Comparison of ENCODE assay signal across 1 cellular context in the genomic region with DNA sequence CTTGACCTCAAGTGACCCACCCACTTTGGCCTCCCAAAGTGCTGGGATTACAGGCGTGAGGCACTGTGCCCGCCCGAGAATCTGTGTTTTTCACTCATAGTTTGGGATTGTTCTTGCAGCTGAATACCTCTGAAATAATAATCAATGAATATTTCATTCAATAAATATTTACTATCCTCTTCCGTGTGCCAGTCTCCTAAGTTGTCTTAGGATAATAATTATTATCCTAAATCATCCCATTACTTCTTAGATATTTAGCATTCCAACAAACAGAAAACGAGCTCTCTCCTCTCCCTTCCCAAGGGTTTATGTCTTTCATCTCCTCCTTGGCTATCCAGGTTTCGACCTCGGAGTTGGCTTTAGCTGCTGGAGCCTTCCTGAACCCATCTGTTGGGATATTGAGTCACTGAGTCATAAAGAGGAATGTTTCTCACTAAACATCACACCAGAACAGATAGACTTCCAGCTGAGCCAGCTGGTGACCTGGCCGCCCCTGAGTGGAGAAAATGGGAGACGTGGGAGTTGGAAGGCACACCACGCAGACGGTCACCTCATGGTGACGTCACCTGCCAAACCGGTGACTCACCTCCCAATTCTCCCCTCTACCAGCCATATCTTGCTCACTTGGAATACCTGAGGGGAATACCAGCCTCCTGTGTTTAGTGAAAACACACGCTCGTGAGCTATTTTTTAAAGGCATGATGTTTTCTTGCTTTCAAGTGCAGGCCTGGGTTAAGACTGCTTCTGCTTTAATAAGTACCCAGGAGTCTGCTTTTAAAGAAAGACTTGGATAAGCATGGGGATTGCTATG.
A peak's percentile ranks its signal among the peaks of the same experiment; 100 is the strongest.
TF ChIP-seq lines count a peak whose summit lies in the region.

No MANE protein-coding gene starts in this region.

TF ChIP-seq in K562, 482 proteins besides CTCF, POLR2A, EP300 and RAD21 (continued from another document and continues in another):
- TF ChIP-seq, protein P1, sequence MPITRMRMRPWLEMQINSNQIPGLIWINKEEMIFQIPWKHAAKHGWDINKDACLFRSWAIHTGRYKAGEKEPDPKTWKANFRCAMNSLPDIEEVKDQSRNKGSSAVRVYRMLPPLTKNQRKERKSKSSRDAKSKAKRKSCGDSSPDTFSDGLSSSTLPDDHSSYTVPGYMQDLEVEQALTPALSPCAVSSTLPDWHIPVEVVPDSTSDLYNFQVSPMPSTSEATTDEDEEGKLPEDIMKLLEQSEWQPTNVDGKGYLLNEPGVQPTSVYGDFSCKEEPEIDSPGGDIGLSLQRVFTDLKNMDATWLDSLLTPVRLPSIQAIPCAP (CRISPR knock-in tag; IDR thresholded peaks at IDR 0.05; ENCODE audit: borderline replicate concordance) = no peak
- peak; percentile 95 for TF ChIP-seq ZNF589 (CRISPR knock-in tag; IDR thresholded peaks at IDR 0.05; ENCODE audit: low read depth)
- no peak for TF ChIP-seq HMG20B (CRISPR knock-in tag; IDR thresholded peaks at IDR 0.05)
- peak; percentile 91 for TF ChIP-seq SMARCC2 (IDR thresholded peaks at IDR 0.05; ENCODE audit: low read depth)
- no peak for TF ChIP-seq HNRNPH1 (optimal IDR thresholded peaks at IDR 0.05; ENCODE audit: low read depth, low read length)
- no peak for TF ChIP-seq ZNF561 (CRISPR knock-in tag; conservative IDR thresholded peaks at IDR 0.05)
- TF ChIP-seq, protein P2, sequence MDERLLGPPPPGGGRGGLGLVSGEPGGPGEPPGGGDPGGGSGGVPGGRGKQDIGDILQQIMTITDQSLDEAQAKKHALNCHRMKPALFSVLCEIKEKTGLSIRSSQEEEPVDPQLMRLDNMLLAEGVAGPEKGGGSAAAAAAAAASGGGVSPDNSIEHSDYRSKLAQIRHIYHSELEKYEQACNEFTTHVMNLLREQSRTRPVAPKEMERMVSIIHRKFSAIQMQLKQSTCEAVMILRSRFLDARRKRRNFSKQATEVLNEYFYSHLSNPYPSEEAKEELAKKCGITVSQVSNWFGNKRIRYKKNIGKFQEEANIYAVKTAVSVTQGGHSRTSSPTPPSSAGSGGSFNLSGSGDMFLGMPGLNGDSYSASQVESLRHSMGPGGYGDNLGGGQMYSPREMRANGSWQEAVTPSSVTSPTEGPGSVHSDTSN (CRISPR knock-in tag; IDR thresholded peaks at IDR 0.05; ENCODE audit: low read depth) = no peak
- TF ChIP-seq, protein P2 (tag; conservative IDR thresholded peaks at IDR 0.05; ENCODE audit: low read depth) = no peak
- TF ChIP-seq PRPF4 (IDR thresholded peaks at IDR 0.05; ENCODE audit: insufficient read depth, low read depth, low read length, poor library complexity, severe bottlenecking) = no peak
- TF ChIP-seq, protein P3, sequence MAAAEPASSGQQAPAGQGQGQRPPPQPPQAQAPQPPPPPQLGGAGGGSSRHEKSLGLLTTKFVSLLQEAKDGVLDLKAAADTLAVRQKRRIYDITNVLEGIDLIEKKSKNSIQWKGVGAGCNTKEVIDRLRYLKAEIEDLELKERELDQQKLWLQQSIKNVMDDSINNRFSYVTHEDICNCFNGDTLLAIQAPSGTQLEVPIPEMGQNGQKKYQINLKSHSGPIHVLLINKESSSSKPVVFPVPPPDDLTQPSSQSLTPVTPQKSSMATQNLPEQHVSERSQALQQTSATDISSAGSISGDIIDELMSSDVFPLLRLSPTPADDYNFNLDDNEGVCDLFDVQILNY (CRISPR knock-in tag; IDR thresholded peaks at IDR 0.05) = no peak
- TF ChIP-seq ELF2 (CRISPR knock-in tag; IDR thresholded peaks at IDR 0.05) = peak; percentile 69; the same call in 1 of the 2 replicates
- TF ChIP-seq ZNF282 (CRISPR knock-in tag; IDR thresholded peaks at IDR 0.05) = no peak
- TF ChIP-seq, protein P4, sequence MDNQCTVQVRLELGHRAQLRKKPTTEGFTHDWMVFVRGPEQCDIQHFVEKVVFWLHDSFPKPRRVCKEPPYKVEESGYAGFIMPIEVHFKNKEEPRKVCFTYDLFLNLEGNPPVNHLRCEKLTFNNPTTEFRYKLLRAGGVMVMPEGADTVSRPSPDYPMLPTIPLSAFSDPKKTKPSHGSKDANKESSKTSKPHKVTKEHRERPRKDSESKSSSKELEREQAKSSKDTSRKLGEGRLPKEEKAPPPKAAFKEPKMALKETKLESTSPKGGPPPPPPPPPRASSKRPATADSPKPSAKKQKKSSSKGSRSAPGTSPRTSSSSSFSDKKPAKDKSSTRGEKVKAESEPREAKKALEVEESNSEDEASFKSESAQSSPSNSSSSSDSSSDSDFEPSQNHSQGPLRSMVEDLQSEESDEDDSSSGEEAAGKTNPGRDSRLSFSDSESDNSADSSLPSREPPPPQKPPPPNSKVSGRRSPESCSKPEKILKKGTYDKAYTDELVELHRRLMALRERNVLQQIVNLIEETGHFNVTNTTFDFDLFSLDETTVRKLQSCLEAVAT (IDR thresholded peaks at IDR 0.05) = peak; percentile 17; a peak in 2 of 4 replicates
- TF ChIP-seq, protein P5, sequence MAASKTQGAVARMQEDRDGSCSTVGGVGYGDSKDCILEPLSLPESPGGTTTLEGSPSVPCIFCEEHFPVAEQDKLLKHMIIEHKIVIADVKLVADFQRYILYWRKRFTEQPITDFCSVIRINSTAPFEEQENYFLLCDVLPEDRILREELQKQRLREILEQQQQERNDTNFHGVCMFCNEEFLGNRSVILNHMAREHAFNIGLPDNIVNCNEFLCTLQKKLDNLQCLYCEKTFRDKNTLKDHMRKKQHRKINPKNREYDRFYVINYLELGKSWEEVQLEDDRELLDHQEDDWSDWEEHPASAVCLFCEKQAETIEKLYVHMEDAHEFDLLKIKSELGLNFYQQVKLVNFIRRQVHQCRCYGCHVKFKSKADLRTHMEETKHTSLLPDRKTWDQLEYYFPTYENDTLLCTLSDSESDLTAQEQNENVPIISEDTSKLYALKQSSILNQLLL (CRISPR knock-in tag; IDR thresholded peaks at IDR 0.05; ENCODE audit: borderline replicate concordance) = no peak
- no peak for TF ChIP-seq TCFL5 (CRISPR knock-in tag; conservative IDR thresholded peaks at IDR 0.05)
- TF ChIP-seq SIN3A (IDR thresholded peaks at IDR 0.05; ENCODE audit: borderline replicate concordance in 2 of 2, control insufficient read depth in 1 of 2, low read depth in 2 of 2, low read length in 2 of 2) = no peak
- peak; percentile 83; the same call in 1 of the 2 replicates for TF ChIP-seq POLR2AphosphoS5 (IDR thresholded peaks at IDR 0.05; ENCODE audit: control insufficient read depth, insufficient read depth, low read depth, low read length)
- TF ChIP-seq, protein P6, sequence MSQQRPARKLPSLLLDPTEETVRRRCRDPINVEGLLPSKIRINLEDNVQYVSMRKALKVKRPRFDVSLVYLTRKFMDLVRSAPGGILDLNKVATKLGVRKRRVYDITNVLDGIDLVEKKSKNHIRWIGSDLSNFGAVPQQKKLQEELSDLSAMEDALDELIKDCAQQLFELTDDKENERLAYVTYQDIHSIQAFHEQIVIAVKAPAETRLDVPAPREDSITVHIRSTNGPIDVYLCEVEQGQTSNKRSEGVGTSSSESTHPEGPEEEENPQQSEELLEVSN (IDR thresholded peaks at IDR 0.05; ENCODE audit: borderline replicate concordance in 1 of 2, extremely low read depth in 1 of 2, insufficient read depth in 1 of 2, insufficient read length in 1 of 2, low read depth in 1 of 2, low read length in 1 of 2, poor library complexity in 1 of 2, severe bottlenecking in 1 of 2) = peak in 1 of 2 experiments; percentile 20
- TF ChIP-seq, protein P7, sequence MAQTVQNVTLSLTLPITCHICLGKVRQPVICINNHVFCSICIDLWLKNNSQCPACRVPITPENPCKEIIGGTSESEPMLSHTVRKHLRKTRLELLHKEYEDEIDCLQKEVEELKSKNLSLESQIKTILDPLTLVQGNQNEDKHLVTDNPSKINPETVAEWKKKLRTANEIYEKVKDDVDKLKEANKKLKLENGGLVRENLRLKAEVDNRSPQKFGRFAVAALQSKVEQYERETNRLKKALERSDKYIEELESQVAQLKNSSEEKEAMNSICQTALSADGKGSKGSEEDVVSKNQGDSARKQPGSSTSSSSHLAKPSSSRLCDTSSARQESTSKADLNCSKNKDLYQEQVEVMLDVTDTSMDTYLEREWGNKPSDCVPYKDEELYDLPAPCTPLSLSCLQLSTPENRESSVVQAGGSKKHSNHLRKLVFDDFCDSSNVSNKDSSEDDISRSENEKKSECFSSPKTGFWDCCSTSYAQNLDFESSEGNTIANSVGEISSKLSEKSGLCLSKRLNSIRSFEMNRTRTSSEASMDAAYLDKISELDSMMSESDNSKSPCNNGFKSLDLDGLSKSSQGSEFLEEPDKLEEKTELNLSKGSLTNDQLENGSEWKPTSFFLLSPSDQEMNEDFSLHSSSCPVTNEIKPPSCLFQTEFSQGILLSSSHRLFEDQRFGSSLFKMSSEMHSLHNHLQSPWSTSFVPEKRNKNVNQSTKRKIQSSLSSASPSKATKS (CRISPR knock-in tag; IDR thresholded peaks at IDR 0.05) = no peak
- TF ChIP-seq, protein P8, sequence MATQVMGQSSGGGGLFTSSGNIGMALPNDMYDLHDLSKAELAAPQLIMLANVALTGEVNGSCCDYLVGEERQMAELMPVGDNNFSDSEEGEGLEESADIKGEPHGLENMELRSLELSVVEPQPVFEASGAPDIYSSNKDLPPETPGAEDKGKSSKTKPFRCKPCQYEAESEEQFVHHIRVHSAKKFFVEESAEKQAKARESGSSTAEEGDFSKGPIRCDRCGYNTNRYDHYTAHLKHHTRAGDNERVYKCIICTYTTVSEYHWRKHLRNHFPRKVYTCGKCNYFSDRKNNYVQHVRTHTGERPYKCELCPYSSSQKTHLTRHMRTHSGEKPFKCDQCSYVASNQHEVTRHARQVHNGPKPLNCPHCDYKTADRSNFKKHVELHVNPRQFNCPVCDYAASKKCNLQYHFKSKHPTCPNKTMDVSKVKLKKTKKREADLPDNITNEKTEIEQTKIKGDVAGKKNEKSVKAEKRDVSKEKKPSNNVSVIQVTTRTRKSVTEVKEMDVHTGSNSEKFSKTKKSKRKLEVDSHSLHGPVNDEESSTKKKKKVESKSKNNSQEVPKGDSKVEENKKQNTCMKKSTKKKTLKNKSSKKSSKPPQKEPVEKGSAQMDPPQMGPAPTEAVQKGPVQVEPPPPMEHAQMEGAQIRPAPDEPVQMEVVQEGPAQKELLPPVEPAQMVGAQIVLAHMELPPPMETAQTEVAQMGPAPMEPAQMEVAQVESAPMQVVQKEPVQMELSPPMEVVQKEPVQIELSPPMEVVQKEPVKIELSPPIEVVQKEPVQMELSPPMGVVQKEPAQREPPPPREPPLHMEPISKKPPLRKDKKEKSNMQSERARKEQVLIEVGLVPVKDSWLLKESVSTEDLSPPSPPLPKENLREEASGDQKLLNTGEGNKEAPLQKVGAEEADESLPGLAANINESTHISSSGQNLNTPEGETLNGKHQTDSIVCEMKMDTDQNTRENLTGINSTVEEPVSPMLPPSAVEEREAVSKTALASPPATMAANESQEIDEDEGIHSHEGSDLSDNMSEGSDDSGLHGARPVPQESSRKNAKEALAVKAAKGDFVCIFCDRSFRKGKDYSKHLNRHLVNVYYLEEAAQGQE (CRISPR knock-in tag; IDR thresholded peaks at IDR 0.05; ENCODE audit: low read depth) = no peak
- TF ChIP-seq PYGO2 (tag; IDR thresholded peaks at IDR 0.05) = no peak
- no peak; the same call in 1 of the 2 replicates for TF ChIP-seq ZNF347 (CRISPR knock-in tag; IDR thresholded peaks at IDR 0.05; ENCODE audit: low read depth)
- no peak for TF ChIP-seq RBM22 (IDR thresholded peaks at IDR 0.05; ENCODE audit: low read depth, low read length, poor library complexity, severe bottlenecking)
- no peak for TF ChIP-seq ZNF764 (CRISPR knock-in tag; IDR thresholded peaks at IDR 0.05; ENCODE audit: low read depth)
- TF ChIP-seq BRCA1 (IDR thresholded peaks at IDR 0.05) = no peak
- TF ChIP-seq BRCA1 (CRISPR knock-in tag; IDR thresholded peaks at IDR 0.05) = no peak
- TF ChIP-seq, protein P9, sequence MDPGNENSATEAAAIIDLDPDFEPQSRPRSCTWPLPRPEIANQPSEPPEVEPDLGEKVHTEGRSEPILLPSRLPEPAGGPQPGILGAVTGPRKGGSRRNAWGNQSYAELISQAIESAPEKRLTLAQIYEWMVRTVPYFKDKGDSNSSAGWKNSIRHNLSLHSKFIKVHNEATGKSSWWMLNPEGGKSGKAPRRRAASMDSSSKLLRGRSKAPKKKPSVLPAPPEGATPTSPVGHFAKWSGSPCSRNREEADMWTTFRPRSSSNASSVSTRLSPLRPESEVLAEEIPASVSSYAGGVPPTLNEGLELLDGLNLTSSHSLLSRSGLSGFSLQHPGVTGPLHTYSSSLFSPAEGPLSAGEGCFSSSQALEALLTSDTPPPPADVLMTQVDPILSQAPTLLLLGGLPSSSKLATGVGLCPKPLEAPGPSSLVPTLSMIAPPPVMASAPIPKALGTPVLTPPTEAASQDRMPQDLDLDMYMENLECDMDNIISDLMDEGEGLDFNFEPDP (CRISPR knock-in tag; IDR thresholded peaks at IDR 0.05) = no peak
- peak; percentile 73; the same call in 1 of the 2 replicates for TF ChIP-seq ZNF584 (CRISPR knock-in tag; IDR thresholded peaks at IDR 0.05; ENCODE audit: low read depth)
- no peak for TF ChIP-seq POLR3G (IDR thresholded peaks at IDR 0.05; ENCODE audit: extremely low read depth, insufficient read length, insufficient replicate concordance)
- TF ChIP-seq, protein P10, sequence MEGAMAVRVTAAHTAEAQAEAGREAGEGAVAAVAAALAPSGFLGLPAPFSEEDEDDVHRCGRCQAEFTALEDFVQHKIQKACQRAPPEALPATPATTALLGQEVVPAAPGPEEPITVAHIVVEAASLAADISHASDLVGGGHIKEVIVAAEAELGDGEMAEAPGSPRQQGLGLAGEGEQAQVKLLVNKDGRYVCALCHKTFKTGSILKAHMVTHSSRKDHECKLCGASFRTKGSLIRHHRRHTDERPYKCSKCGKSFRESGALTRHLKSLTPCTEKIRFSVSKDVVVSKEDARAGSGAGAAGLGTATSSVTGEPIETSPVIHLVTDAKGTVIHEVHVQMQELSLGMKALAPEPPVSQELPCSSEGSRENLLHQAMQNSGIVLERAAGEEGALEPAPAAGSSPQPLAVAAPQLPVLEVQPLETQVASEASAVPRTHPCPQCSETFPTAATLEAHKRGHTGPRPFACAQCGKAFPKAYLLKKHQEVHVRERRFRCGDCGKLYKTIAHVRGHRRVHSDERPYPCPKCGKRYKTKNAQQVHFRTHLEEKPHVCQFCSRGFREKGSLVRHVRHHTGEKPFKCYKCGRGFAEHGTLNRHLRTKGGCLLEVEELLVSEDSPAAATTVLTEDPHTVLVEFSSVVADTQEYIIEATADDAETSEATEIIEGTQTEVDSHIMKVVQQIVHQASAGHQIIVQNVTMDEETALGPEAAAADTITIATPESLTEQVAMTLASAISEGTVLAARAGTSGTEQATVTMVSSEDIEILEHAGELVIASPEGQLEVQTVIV (CRISPR knock-in tag; IDR thresholded peaks at IDR 0.05; ENCODE audit: borderline replicate concordance) = no peak
- TF ChIP-seq HMGN3 (IDR thresholded peaks at IDR 0.05; ENCODE audit: borderline replicate concordance, extremely low read depth, insufficient read length, low read depth, low read length) = peak; percentile 35
- TF ChIP-seq, protein P11, sequence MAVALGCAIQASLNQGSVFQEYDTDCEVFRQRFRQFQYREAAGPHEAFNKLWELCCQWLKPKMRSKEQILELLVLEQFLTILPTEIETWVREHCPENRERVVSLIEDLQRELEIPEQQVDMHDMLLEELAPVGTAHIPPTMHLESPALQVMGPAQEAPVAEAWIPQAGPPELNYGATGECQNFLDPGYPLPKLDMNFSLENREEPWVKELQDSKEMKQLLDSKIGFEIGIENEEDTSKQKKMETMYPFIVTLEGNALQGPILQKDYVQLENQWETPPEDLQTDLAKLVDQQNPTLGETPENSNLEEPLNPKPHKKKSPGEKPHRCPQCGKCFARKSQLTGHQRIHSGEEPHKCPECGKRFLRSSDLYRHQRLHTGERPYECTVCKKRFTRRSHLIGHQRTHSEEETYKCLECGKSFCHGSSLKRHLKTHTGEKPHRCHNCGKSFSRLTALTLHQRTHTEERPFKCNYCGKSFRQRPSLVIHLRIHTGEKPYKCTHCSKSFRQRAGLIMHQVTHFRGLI (CRISPR knock-in tag; IDR thresholded peaks at IDR 0.05) = no peak
